Comparison of ENCODE assay signal across 8 cellular contexts in the genomic region with DNA sequence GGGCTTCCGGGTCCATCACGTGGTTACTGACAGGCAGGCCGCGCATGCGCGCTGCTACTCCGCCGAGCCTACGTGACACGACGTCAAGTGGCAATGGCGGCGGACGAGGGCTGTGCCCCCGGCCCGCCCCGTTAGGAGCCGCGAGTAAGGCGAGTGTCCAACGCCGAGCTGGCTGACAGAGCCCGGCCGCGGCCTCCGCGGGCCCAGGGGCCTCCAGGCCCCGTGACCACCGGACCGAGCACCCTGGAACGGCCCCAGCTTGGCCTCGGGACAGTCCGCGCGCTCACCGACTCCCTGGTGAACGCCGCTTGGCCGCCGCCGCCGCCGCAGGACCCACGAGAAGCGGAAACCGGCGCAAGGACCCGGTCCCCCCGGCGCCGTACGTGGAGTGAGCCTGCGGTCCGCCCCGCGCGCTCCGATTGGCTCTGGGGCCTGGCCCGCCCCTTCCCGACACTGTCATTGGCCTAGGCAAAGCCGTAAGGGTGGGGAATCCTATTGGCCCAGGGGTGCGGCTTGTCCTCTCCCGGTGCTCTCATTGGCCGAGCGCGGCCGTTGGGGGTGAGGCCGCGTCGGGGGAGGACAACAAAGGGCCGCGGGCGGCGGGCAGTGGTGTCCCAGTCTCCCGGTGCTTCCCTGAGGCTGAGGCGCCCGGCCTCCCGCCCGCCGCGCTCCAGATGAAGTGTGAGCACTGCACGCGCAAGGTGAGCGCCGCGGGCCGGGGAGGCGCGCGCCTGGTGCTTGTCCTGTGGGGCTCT. TPM values are rescaled to one million over a fixed set of nuclear protein-coding genes. Genes with fewer than 3 reads are reported as not detected.
DNase-seq lines count a peak whose midpoint lies in the region; ATAC-seq and TF ChIP-seq lines count a peak whose summit lies in the region.

A gene (plus strand): TSS at position 612 of the 755 bp plus-strand sequence. CDS start 63 bp downstream, at position 675.

- H3K9me3 Mint-ChIP-seq in activated T-helper 2 cell treated with anti-CD3 and anti-CD28 coated beads, Interferon-gamma antibody, Interleukin-2, Interleukin-4, amounts not matched to agents 10 μg/mL and 5 μg/mL and 100 μg/mL, durations not matched to agents 14 hours and 24 hours and 36 hours, result peaks cover 4% of the 10 kb centered on the region
- no peaks in the 10 kb centered on the region for H3K9me3 Mint-ChIP-seq in natural killer cell treated with Interleukin-12 subunit alpha and Interleukin-12 subunit beta and Interleukin-15 and Interleukin-18, amount 100 ng/mL, for 72 hours

- peak within 1 kb of the TSS; percentile 95 for H3K27ac Mint-ChIP-seq in activated T-helper 2 cell treated with anti-CD3 and anti-CD28 coated beads, Interferon-gamma antibody, Interleukin-2, Interleukin-4, amounts not matched to agents 10 μg/mL and 5 μg/mL and 100 μg/mL, durations not matched to agents 14 hours and 24 hours and 36 hours
- peak within 1 kb of the TSS; percentile 95 to 99 for H3K27ac Mint-ChIP-seq in natural killer cell treated with Interleukin-12 subunit alpha and Interleukin-12 subunit beta and Interleukin-15 and Interleukin-18, amount 100 ng/mL, for 72 hours

- H3K9me3 ChIP-seq in RWPE2 (ENCODE audit: severe bottlenecking), result no peaks in the 10 kb centered on the region

- peaks cover 11% of the 10 kb centered on the region for H3K4me1 ChIP-seq in RWPE2 (ENCODE audit: insufficient read depth, poor library complexity, severe bottlenecking)

- DNase-seq in EH (ENCODE audit: low read depth) (peak; percentile 99), H4 (ENCODE audit: low spot score) (peak; percentile 99), LoVo (ENCODE audit: low spot score) (peak; percentile 99), RWPE2 (ENCODE audit: low spot score) (peak; percentile 99), fibroblast of peridontal ligament (ENCODE audit: extremely low read depth) (peak; percentile 97)
- DNase-seq in activated T-helper 2 cell treated with anti-CD3 and anti-CD28 coated beads, Interferon-gamma antibody, Interleukin-2, Interleukin-4, amounts not matched to agents 10 μg/mL and 5 μg/mL and 100 μg/mL, durations not matched to agents 14 hours and 24 hours and 36 hours (ENCODE audit: low spot score), result peak; percentile 97
- DNase-seq in natural killer cell treated with Interleukin-12 subunit alpha and Interleukin-12 subunit beta and Interleukin-15 and Interleukin-18, amount 100 ng/mL, for 72 hours (ENCODE audit: low spot score), result peak; percentile 99
- peak; percentile 96 for DNase-seq in stimulated activated naive CD8-positive, alpha-beta T cell treated with anti-CD3 and anti-CD28 coated beads, Interleukin-15, Interleukin-2, amounts not matched to agents 100 U/mL and 50 U/mL, for 24 hours

- H3K36me3 ChIP-seq in RWPE2 (ENCODE audit: low read depth), result peaks cover 16% of the 10 kb centered on the region

- peaks cover 24% of the 10 kb centered on the region for H3K4me1 Mint-ChIP-seq in activated T-helper 2 cell treated with anti-CD3 and anti-CD28 coated beads, Interferon-gamma antibody, Interleukin-2, Interleukin-4, amounts not matched to agents 10 μg/mL and 5 μg/mL and 100 μg/mL, durations not matched to agents 14 hours and 24 hours and 36 hours (ENCODE audit: low read depth)
- peaks cover 32 to 45% of the 10 kb centered on the region in 2 donors for H3K4me1 Mint-ChIP-seq in natural killer cell treated with Interleukin-12 subunit alpha and Interleukin-12 subunit beta and Interleukin-15 and Interleukin-18, amount 100 ng/mL, for 72 hours (ENCODE audit: low read depth in 2 of 2)

- H3K36me3 Mint-ChIP-seq in activated T-helper 2 cell treated with anti-CD3 and anti-CD28 coated beads, Interferon-gamma antibody, Interleukin-2, Interleukin-4, amounts not matched to agents 10 μg/mL and 5 μg/mL and 100 μg/mL, durations not matched to agents 14 hours and 24 hours and 36 hours (ENCODE audit: low read depth), result peaks cover 47% of the 10 kb centered on the region
- no peaks in the 10 kb centered on the region for H3K36me3 Mint-ChIP-seq in natural killer cell treated with Interleukin-12 subunit alpha and Interleukin-12 subunit beta and Interleukin-15 and Interleukin-18, amount 100 ng/mL, for 72 hours

- H3K27me3 Mint-ChIP-seq in activated T-helper 2 cell treated with anti-CD3 and anti-CD28 coated beads, Interferon-gamma antibody, Interleukin-2, Interleukin-4, amounts not matched to agents 10 μg/mL and 5 μg/mL and 100 μg/mL, durations not matched to agents 14 hours and 24 hours and 36 hours (ENCODE audit: low read depth), result no peaks in the 10 kb centered on the region
- no peaks in the 10 kb centered on the region for H3K27me3 Mint-ChIP-seq in natural killer cell treated with Interleukin-12 subunit alpha and Interleukin-12 subunit beta and Interleukin-15 and Interleukin-18, amount 100 ng/mL, for 72 hours

- peak within 1 kb of the TSS; percentile 94 for H3K4me3 Mint-ChIP-seq in activated T-helper 2 cell treated with anti-CD3 and anti-CD28 coated beads, Interferon-gamma antibody, Interleukin-2, Interleukin-4, amounts not matched to agents 10 μg/mL and 5 μg/mL and 100 μg/mL, durations not matched to agents 14 hours and 24 hours and 36 hours (ENCODE audit: low read depth)
- H3K4me3 Mint-ChIP-seq in natural killer cell treated with Interleukin-12 subunit alpha and Interleukin-12 subunit beta and Interleukin-15 and Interleukin-18, amount 100 ng/mL, for 72 hours, result peak within 1 kb of the TSS; percentile 82

- peak; percentile 98 for ATAC-seq in RWPE2 (ENCODE audit: low read depth)
- peak; percentile 97 to 98 for ATAC-seq in natural killer cell treated with Interleukin-12 subunit alpha and Interleukin-12 subunit beta and Interleukin-15 and Interleukin-18, amount 100 ng/mL, for 72 hours
- ATAC-seq in stimulated activated naive CD8-positive, alpha-beta T cell treated with anti-CD3 and anti-CD28 coated beads, Interleukin-15, Interleukin-2, amounts not matched to agents 100 U/mL and 50 U/mL, for 24 hours, result peak; percentile 100

- intact Hi-C loops in activated T-helper 2 cell treated with anti-CD3 and anti-CD28 coated beads, Interferon-gamma antibody, Interleukin-2, Interleukin-4, amounts not matched to agents 10 μg/mL and 5 μg/mL and 100 μg/mL, durations not matched to agents 14 hours and 24 hours and 36 hours (cut with micrococcal nuclease), result loop anchor here (1.0 to 5.0 kb wide), 6 partner anchors 8 to 189 kb away; a partner anchor contains a TSS

- H3K4me3 ChIP-seq in RWPE2 (ENCODE audit: severe bottlenecking), result peak within 1 kb of the TSS; percentile 88

- H3K27me3 ChIP-seq in RWPE2 (ENCODE audit: insufficient read depth, poor library complexity, severe bottlenecking), result no peaks in the 10 kb centered on the region

- peak within 1 kb of the TSS; percentile 87 for H3K27ac ChIP-seq in RWPE2 (ENCODE audit: poor library complexity, severe bottlenecking)

- TF ChIP-seq CTCF in RWPE2 (IDR thresholded peaks at IDR 0.05; ENCODE audit: poor library complexity, severe bottlenecking), result no peak

RNA-seq across cellular contexts. Expression of the gene that starts here (rescaled TPM):
- total RNA-seq in H4 (2014; rRNA removed; shearing (Covaris generic)), result 71.6 and 74.3 TPM in 2 replicates
- total RNA-seq in activated T-helper 2 cell treated with anti-CD3 and anti-CD28 coated beads, Interferon-gamma antibody, Interleukin-2, Interleukin-4, amounts not matched to agents 10 μg/mL and 5 μg/mL and 100 μg/mL, durations not matched to agents 14 hours and 24 hours and 36 hours, result 114 and 123 TPM in 2 replicates
- total RNA-seq in natural killer cell treated with Interleukin-12 subunit alpha and Interleukin-12 subunit beta and Interleukin-15 and Interleukin-18, amount 100 ng/mL, for 72 hours, result 100 to 1,000 TPM; 217 to 295 TPM

Comparison
In these comparisons a context has a peak if more than half of its experiments do, and no peak if none do; other contexts are left out.
1. Peak in every context shown above with its lines: DNase-seq, ATAC-seq, H3K4me3 ChIP-seq and H3K27ac ChIP-seq.